ENCODE assay signal across 22 cellular contexts in genomic region chr3:186886202-186886820, GRCh38. TPM values are rescaled to one million over a fixed set of nuclear protein-coding genes. Genes with fewer than 3 reads are reported as not detected.
A peak's percentile ranks its signal among the peaks of the same experiment; 100 is the strongest.
DNase-seq lines count a peak whose midpoint lies in the region; ATAC-seq and TF ChIP-seq lines count a peak whose summit lies in the region.
"Had no signal": no experiment of that assay in that cellular context is flagged by ENCODE, and none has a peak within 500 bp of the region (broad histone marks: within the 10 kb centered on the region; RNA-seq: fewer than 3 reads in every experiment).

No MANE protein-coding gene starts in this region.

- H3K4me1 Mint-ChIP-seq in natural killer cell treated with Interleukin-12 subunit alpha and Interleukin-12 subunit beta and Interleukin-15 and Interleukin-18, amount 100 ng/mL, for 72 hours (ENCODE audit: low read depth in 2 of 2): peaks cover 40 to 48% of the 10 kb centered on the region in 2 donors
- peaks cover 33 to 35% of the 10 kb centered on the region in 2 donors for H3K4me1 Mint-ChIP-seq in natural killer cell

- H3K4me3 Mint-ChIP-seq in natural killer cell treated with Interleukin-12 subunit alpha and Interleukin-12 subunit beta and Interleukin-15 and Interleukin-18, amount 100 ng/mL, for 72 hours: no peak overlapping the region
- no peak overlapping the region for H3K4me3 Mint-ChIP-seq in natural killer cell

- DNase-seq in natural killer cell treated with Interleukin-12 subunit alpha and Interleukin-12 subunit beta and Interleukin-15 and Interleukin-18, amount 100 ng/mL, for 72 hours (ENCODE audit: low spot score): no peak
- DNase-seq in natural killer cell: no peak
- DNase-seq in WERI-Rb-1: no peak
- no peak for DNase-seq in psoas muscle
- DNase-seq: ACHN; Calu3; CD4-positive, CD25-positive, alpha-beta regulatory T cell; HCEC 1CT; IMR-90; MV-4-11; NCI-H1417 treated with DMSO at 0.1 percent for 48 hours; NCI-H2081; NCI-H2227 treated with DMSO at 0.1 percent for 48 hours; NCI-H524 treated with DMSO at 0.1 percent for 48 hours; NK-92 treated with Interleukin-12 subunit alpha and Interleukin-12 subunit beta, amount 100 ng/mL, for 24 hours; PC-3 had no signal

- H3K9me3 Mint-ChIP-seq in natural killer cell treated with Interleukin-12 subunit alpha and Interleukin-12 subunit beta and Interleukin-15 and Interleukin-18, amount 100 ng/mL, for 72 hours: peaks cover 5% of the 10 kb centered on the region
- H3K9me3 Mint-ChIP-seq in natural killer cell: no peaks in the 10 kb centered on the region

- H3K36me3 Mint-ChIP-seq in natural killer cell treated with Interleukin-12 subunit alpha and Interleukin-12 subunit beta and Interleukin-15 and Interleukin-18, amount 100 ng/mL, for 72 hours: no peaks in the 10 kb centered on the region
- H3K36me3 Mint-ChIP-seq in natural killer cell: no peaks in the 10 kb centered on the region
- H3K36me3 Mint-ChIP-seq: CD4-positive, CD25-positive, alpha-beta regulatory T cell had no signal

- intact Hi-C loops in natural killer cell (cut with micrococcal nuclease): loop anchor here (10.0 kb wide), 1 partner anchor 48 kb away; the partner anchor contains the start of gene ST6GAL1
- intact Hi-C loops in psoas muscle (cut with DNase I): no loop called here

- H3K27me3 ChIP-seq in WERI-Rb-1 (ENCODE audit: insufficient read depth, low read depth, severe bottlenecking): no peaks in the 10 kb centered on the region
- no peaks in the 10 kb centered on the region for H3K27me3 ChIP-seq in iPS-20b (ENCODE audit: insufficient read depth, low read length)
- no peaks in the 10 kb centered on the region for H3K27me3 ChIP-seq in psoas muscle (ENCODE audit: insufficient read depth in 3 of 3, low read length in 2 of 3)

- H3K4me3 ChIP-seq in WERI-Rb-1 (ENCODE audit: low read depth, low read length) (no peak overlapping the region), iPS-20b (ENCODE audit: low read length) (peak overlapping the region; percentile 23), psoas muscle (no peak overlapping the region)
- H3K4me3 ChIP-seq: GM12878 had no signal

- peak overlapping the region; percentile 52 to 87 for H3K27ac Mint-ChIP-seq in natural killer cell treated with Interleukin-12 subunit alpha and Interleukin-12 subunit beta and Interleukin-15 and Interleukin-18, amount 100 ng/mL, for 72 hours
- H3K27ac Mint-ChIP-seq in natural killer cell: no peak overlapping the region

- 75 to 87% (median 82%) methylated on average over 3 of the region's 3 CpGs for WGBS in psoas muscle, 3 donors

- no peak for TF ChIP-seq CTCF in natural killer cell (IDR thresholded peaks at IDR 0.05)
- no peak for TF ChIP-seq CTCF in WERI-Rb-1 (IDR thresholded peaks at IDR 0.05; ENCODE audit: low read depth, low read length)
- TF ChIP-seq CTCF in psoas muscle (IDR thresholded peaks at IDR 0.05): no peak

- no peaks in the 10 kb centered on the region for H3K27me3 Mint-ChIP-seq in natural killer cell treated with Interleukin-12 subunit alpha and Interleukin-12 subunit beta and Interleukin-15 and Interleukin-18, amount 100 ng/mL, for 72 hours
- no peaks in the 10 kb centered on the region for H3K27me3 Mint-ChIP-seq in natural killer cell (ENCODE audit: low read depth in 2 of 2)

- H3K27ac ChIP-seq in WERI-Rb-1 (peak overlapping the region; percentile 73), iPS-20b (ENCODE audit: low read length) (peak overlapping the region; percentile 76), psoas muscle (no peak overlapping the region)

- no peaks in the 10 kb centered on the region for H3K9me3 ChIP-seq in WERI-Rb-1 (ENCODE audit: severe bottlenecking)
- H3K9me3 ChIP-seq in iPS-20b (ENCODE audit: insufficient read depth, low read depth, low read length): no peaks in the 10 kb centered on the region
- H3K9me3 ChIP-seq in psoas muscle: no peaks in the 10 kb centered on the region

- ATAC-seq in natural killer cell treated with Interleukin-12 subunit alpha and Interleukin-12 subunit beta and Interleukin-15 and Interleukin-18, amount 100 ng/mL, for 72 hours: no peak
- ATAC-seq in natural killer cell (no peak), GM19023 (IDR thresholded peaks at IDR 0.05; ENCODE audit: unreplicated experiment) (no peak), psoas muscle (no peak), HG03175 (IDR thresholded peaks at IDR 0.05; ENCODE audit: unreplicated experiment) (no peak), GM19395 (IDR thresholded peaks at IDR 0.05; ENCODE audit: unreplicated experiment) (no peak)
- ATAC-seq: GM12878, PC-3 had no signal

- peak overlapping the region; percentile 73 for H3K9ac ChIP-seq in iPS-20b (ENCODE audit: low read depth, low read length)

- peaks cover 31% of the 10 kb centered on the region for H3K4me1 ChIP-seq in iPS-20b (ENCODE audit: insufficient read depth, low read length)
- H3K4me1 ChIP-seq in psoas muscle: peaks cover 12% of the 10 kb centered on the region

- H3K36me3 ChIP-seq in WERI-Rb-1: no peaks in the 10 kb centered on the region
- no peaks in the 10 kb centered on the region for H3K36me3 ChIP-seq in iPS-20b (ENCODE audit: insufficient read depth, low read depth, low read length)
- H3K36me3 ChIP-seq in psoas muscle (ENCODE audit: insufficient read depth in 1 of 2, low read depth in 1 of 2): no peaks in the 10 kb centered on the region

RNA-seq across cellular contexts. Expression of gene ADIPOQ, which starts 43.8 kb away (rescaled TPM):
- not detected for total RNA-seq in natural killer cell treated with Interleukin-12 subunit alpha and Interleukin-12 subunit beta and Interleukin-15 and Interleukin-18, amount 100 ng/mL, for 72 hours
- total RNA-seq in natural killer cell: not detected
- 1 to 10 TPM in 2 of 4 donors, under 1 TPM in 2; 0.58 to 3.7 (median 1.4) TPM for total RNA-seq in psoas muscle
- 1 to 10 TPM; 1.3 to 9.3 (median 2.3) TPM for polyA plus RNA-seq in psoas muscle
- total RNA-seq: Calu3; CD4-positive, CD25-positive, alpha-beta regulatory T cell; G401; GM12878; IMR-90; PC-3 had no signal
- polyA plus RNA-seq: CD4-positive, CD25-positive, alpha-beta regulatory T cell; GM12878; IMR-90 had no signal

RNA-seq across cellular contexts. Expression of gene ST6GAL1, which starts 44.0 kb away (rescaled TPM):
- total RNA-seq in natural killer cell treated with Interleukin-12 subunit alpha and Interleukin-12 subunit beta and Interleukin-15 and Interleukin-18, amount 100 ng/mL, for 72 hours: 100 to 1,000 TPM; 179 to 304 TPM
- 100 to 1,000 TPM; 121 to 182 (median 146) TPM for total RNA-seq in natural killer cell
- total RNA-seq in psoas muscle: 10 to 100 TPM; 11.5 to 25.0 (median 20.5) TPM
- polyA plus RNA-seq in psoas muscle: 10 to 100 TPM in 1 of 3 donors, 1 to 10 TPM in 2; 4.2 to 15.3 (median 9.2) TPM

Comparison
In these comparisons a context has a peak if more than half of its experiments do, and no peak if none do; other contexts are left out.
1. H3K27ac Mint-ChIP-seq: peak in natural killer cell treated with Interleukin-12 subunit alpha and Interleukin-12 subunit beta and Interleukin-15 and Interleukin-18, amount 100 ng/mL, for 72 hours (2 of 2); none in natural killer cell (0 of 2).
2. RNA of gene ST6GAL1, which starts 44.0 kb away (total RNA-seq): 179 to 304 TPM in natural killer cell treated with Interleukin-12 subunit alpha and Interleukin-12 subunit beta and Interleukin-15 and Interleukin-18, amount 100 ng/mL, for 72 hours and 121 to 182 TPM in natural killer cell; 11.5 to 25.0 TPM in psoas muscle; every median in the first group is over 4 times any median in the second.